ENCODE assay signal across 8 cellular contexts in genomic region chr2:184599054-184599874, GRCh38. TPM values are rescaled to one million over a fixed set of nuclear protein-coding genes. Genes with fewer than 3 reads are reported as not detected.
DNase-seq lines count a peak whose midpoint lies in the region; ATAC-seq and TF ChIP-seq lines count a peak whose summit lies in the region.

No MANE protein-coding gene starts in this region.

- peak overlapping the region; percentile 94 for H3K4me2 ChIP-seq in smooth muscle cell

- peak overlapping the region; percentile 66 for H3K4me3 ChIP-seq in GM12875 (ENCODE audit: low read depth, low read length)
- H3K4me3 ChIP-seq in HUES64 (ENCODE audit: low read length) = peak overlapping the region; percentile 63
- peak overlapping the region; percentile 40 for H3K4me3 ChIP-seq in iPS-11a (ENCODE audit: low read depth, low read length)
- H3K4me3 ChIP-seq in smooth muscle cell = peak overlapping the region; percentile 83

- no peak for DNase-seq in activated CD4-positive, alpha-beta memory T cell treated with anti-CD3 and anti-CD28 coated beads, Interleukin-2, amount 10 ng/mL, durations not matched to agents 7 days and 5 days
- no peak for DNase-seq in smooth muscle cell (lab: John Stamatoyannopoulos, UW; ENCODE audit: unreplicated experiment)
- DNase-seq in NCI-H2081 treated with DMSO at 0.1 percent for 48 hours (lab: John Stamatoyannopoulos, UW) = no peak

- peaks cover 39% of the 10 kb centered on the region for H3K27me3 Mint-ChIP-seq in activated CD4-positive, alpha-beta memory T cell treated with anti-CD3 and anti-CD28 coated beads, Interleukin-2, amount 10 ng/mL, durations not matched to agents 7 days and 5 days

- H3K9me3 ChIP-seq in HUES64 (ENCODE audit: insufficient read depth, low read depth, low read length) (no peaks in the 10 kb centered on the region), smooth muscle cell (replicated peaks; ENCODE audit: low read depth) (no peaks in the 10 kb centered on the region)

- no peaks in the 10 kb centered on the region for H4K20me1 ChIP-seq in smooth muscle cell (ENCODE audit: low read depth)

- H3K4me1 ChIP-seq in HUES64 (ENCODE audit: insufficient read depth, low read length) (peaks cover 4% of the 10 kb centered on the region; the same call in 1 of the 2 replicates), smooth muscle cell (ENCODE audit: low read depth) (peaks cover 7% of the 10 kb centered on the region)

- peaks cover 24% of the 10 kb centered on the region for H3K79me2 ChIP-seq in smooth muscle cell (ENCODE audit: low read depth)

- H3K36me3 Mint-ChIP-seq in activated CD4-positive, alpha-beta memory T cell treated with anti-CD3 and anti-CD28 coated beads, Interleukin-2, amount 10 ng/mL, durations not matched to agents 7 days and 5 days (ENCODE audit: low read depth) = no peaks in the 10 kb centered on the region

- no peaks in the 10 kb centered on the region for H3K9me3 Mint-ChIP-seq in activated CD4-positive, alpha-beta memory T cell treated with anti-CD3 and anti-CD28 coated beads, Interleukin-2, amount 10 ng/mL, durations not matched to agents 7 days and 5 days

- H3K27ac Mint-ChIP-seq in activated CD4-positive, alpha-beta memory T cell treated with anti-CD3 and anti-CD28 coated beads, Interleukin-2, amount 10 ng/mL, durations not matched to agents 7 days and 5 days = no peak overlapping the region

- peak overlapping the region; percentile 28 for H3K4me3 Mint-ChIP-seq in activated CD4-positive, alpha-beta memory T cell treated with anti-CD3 and anti-CD28 coated beads, Interleukin-2, amount 10 ng/mL, durations not matched to agents 7 days and 5 days

- H3K27me3 ChIP-seq in HUES64 (ENCODE audit: insufficient read depth, low read length) = peaks cover 55% of the 10 kb centered on the region
- peaks cover 5% of the 10 kb centered on the region for H3K27me3 ChIP-seq in smooth muscle cell (ENCODE audit: low read depth)

- POLR2A ChIA-PET in activated CD4-positive, alpha-beta memory T cell treated with anti-CD3 and anti-CD28 coated beads, Interleukin-2, amount 10 ng/mL, durations not matched to agents 7 days and 5 days (lab: Charles Lee) = interaction anchor here (0.6 kb wide), 1 partner anchor 923 kb away, joined by 3 read pairs; no protein-coding TSS in a partner anchor

- H3K36me3 ChIP-seq in HUES64 (ENCODE audit: insufficient read depth, low read length) (no peaks in the 10 kb centered on the region), smooth muscle cell (ENCODE audit: low read depth) (no peaks in the 10 kb centered on the region)

- ATAC-seq in GM19397 (IDR thresholded peaks at IDR 0.05; ENCODE audit: unreplicated experiment) = no peak
- ATAC-seq in HG03521 (IDR thresholded peaks at IDR 0.05; ENCODE audit: unreplicated experiment) = no peak

- peak overlapping the region; percentile 94 for H2AFZ ChIP-seq in smooth muscle cell (ENCODE audit: low read depth)

- no peak overlapping the region for H3K27ac ChIP-seq in HUES64 (ENCODE audit: low read depth, low read length)
- peak overlapping the region; percentile 45 for H3K27ac ChIP-seq in smooth muscle cell (ENCODE audit: low read depth)

- WGBS in HUES64 = 53% methylated on average over 7 of the region's 7 CpGs
- WGBS in smooth muscle cell (ENCODE audit: low lambda C conversion rate) = 40% methylated on average over 7 of the region's 7 CpGs

- H3K9ac ChIP-seq in HUES64 (ENCODE audit: low read depth, low read length) = no peak overlapping the region
- H3K9ac ChIP-seq in smooth muscle cell (ENCODE audit: low read depth) = peak overlapping the region; percentile 52

- TF ChIP-seq CTCF in GM12875 (IDR thresholded peaks at IDR 0.05; ENCODE audit: borderline replicate concordance, insufficient read depth, low read depth, low read length) = no peak
- TF ChIP-seq CTCF in smooth muscle cell (IDR thresholded peaks at IDR 0.05; ENCODE audit: borderline replicate concordance, insufficient read depth, poor library complexity, severe bottlenecking) = no peak

- CTCF ChIA-PET in activated CD4-positive, alpha-beta memory T cell treated with anti-CD3 and anti-CD28 coated beads, Interleukin-2, amount 10 ng/mL, durations not matched to agents 7 days and 5 days (lab: Charles Lee) = interaction anchor here (0.8 kb wide), 1 partner anchor 12 kb away, joined by 3 read pairs; no protein-coding TSS in a partner anchor

- H3K4me1 Mint-ChIP-seq in activated CD4-positive, alpha-beta memory T cell treated with anti-CD3 and anti-CD28 coated beads, Interleukin-2, amount 10 ng/mL, durations not matched to agents 7 days and 5 days = peaks cover 9% of the 10 kb centered on the region

- no peaks in the 10 kb centered on the region for H3F3A ChIP-seq in smooth muscle cell (ENCODE audit: low read depth)

RNA-seq across cellular contexts. Expression of gene ZNF804A, which starts 0.9 kb away (rescaled TPM):
- 0.35 TPM for polyA plus RNA-seq in HUES64 (2013, experiment 1 of 2)
- 0.44 TPM for polyA plus RNA-seq in HUES64 (2013, experiment 2 of 2)
- total RNA-seq in activated CD4-positive, alpha-beta memory T cell treated with anti-CD3 and anti-CD28 coated beads, Interleukin-2, amount 10 ng/mL, durations not matched to agents 7 days and 5 days = not detected
- 1.3 and 2.9 TPM in 2 replicates for total RNA-seq in smooth muscle cell
- polyA plus RNA-seq in smooth muscle cell = 0.64 and 1.0 TPM in 2 replicates
